In the genomic region with DNA sequence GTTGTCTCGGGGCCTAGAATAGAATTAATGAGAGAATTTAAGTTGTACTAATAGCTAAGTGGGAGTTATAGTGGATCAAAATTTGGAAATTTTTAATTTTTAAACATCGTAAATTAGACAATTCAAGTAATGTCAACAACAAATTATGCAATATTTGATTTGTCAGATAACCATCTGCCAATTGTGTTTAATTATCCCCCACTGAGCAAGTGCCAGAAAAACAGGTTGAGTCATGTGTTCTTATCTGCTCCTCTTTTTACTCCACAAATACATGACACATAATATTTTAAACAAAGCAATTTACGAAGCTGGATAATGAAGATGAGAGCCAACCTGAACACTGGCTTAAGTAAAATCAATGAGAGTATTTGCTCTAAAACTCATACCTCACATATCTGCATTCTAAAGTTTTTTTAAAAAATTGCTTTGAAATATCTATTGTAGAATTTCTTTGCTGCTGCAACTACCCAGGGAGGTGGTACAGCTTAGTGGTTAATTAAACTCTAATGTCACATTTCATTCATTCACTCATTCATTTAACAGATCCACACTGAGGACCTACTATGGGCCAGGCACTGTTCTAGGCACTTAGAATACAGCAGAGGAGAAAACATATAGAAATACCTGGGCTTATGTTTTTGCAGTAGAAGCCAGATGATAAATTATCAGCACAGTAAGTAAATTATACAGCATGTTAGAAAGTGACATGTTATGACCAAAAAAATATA, we compare ENCODE assay signal across 1 cellular context.
TF ChIP-seq lines count a peak whose summit lies in the region.

No MANE protein-coding gene starts in this region.

TF ChIP-seq in HEK293, 187 proteins besides CTCF, POLR2A, EP300 and RAD21 (continued from another document and continues in another):
- TF ChIP-seq, protein P1, sequence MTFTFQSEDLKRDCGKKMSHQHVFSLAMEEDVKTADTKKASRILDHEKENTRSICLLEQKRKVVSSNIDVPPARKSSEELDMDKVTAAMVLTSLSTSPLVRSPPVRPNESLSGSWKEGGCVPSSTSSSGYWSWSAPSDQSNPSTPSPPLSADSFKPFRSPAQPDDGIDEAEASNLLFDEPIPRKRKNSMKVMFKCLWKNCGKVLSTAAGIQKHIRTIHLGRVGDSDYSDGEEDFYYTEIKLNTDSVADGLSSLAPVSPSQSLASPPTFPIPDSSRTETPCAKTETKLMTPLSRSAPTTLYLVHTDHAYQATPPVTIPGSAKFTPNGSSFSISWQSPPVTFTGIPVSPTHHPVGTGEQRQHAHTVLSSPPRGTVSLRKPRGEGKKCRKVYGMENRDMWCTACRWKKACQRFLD (tag by site-specific recombination; IDR thresholded peaks at IDR 0.05): no peak
- no peak for TF ChIP-seq ZNF302 (tag by site-specific recombination; IDR thresholded peaks at IDR 0.05; ENCODE audit: low read depth)
- TF ChIP-seq GFI1B (tag by site-specific recombination; IDR thresholded peaks at IDR 0.05): peak; percentile 46; the same call in 1 of the 2 replicates
- TF ChIP-seq, protein P2, sequence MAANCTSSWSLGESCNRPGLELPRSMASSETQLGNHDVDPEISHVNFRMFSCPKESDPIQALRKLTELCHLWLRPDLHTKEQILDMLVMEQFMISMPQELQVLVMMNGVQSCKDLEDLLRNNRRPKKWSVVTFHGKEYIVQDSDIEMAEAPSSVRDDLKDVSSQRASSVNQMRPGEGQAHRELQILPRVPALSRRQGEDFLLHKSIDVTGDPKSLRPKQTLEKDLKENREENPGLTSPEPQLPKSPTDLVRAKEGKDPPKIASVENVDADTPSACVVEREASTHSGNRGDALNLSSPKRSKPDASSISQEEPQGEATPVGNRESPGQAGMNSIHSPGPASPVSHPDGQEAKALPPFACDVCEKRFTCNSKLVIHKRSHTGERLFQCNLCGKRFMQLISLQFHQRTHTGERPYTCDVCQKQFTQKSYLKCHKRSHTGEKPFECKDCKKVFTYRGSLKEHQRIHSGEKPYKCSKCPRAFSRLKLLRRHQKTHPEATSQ (tag by site-specific recombination; IDR thresholded peaks at IDR 0.05): no peak
- no peak for TF ChIP-seq ZNF112 (tag by site-specific recombination; IDR thresholded peaks at IDR 0.05)
- no peak for TF ChIP-seq ZNF623 (tag by site-specific recombination; IDR thresholded peaks at IDR 0.05)
- no peak for TF ChIP-seq ZBTB20 (tag by site-specific recombination; IDR thresholded peaks at IDR 0.05)
- no peak for TF ChIP-seq ZNF146 (tag by site-specific recombination; IDR thresholded peaks at IDR 0.05)
- TF ChIP-seq ZFP3 (tag by site-specific recombination; IDR thresholded peaks at IDR 0.05; ENCODE audit: low read depth): no peak
- TF ChIP-seq, protein P3, sequence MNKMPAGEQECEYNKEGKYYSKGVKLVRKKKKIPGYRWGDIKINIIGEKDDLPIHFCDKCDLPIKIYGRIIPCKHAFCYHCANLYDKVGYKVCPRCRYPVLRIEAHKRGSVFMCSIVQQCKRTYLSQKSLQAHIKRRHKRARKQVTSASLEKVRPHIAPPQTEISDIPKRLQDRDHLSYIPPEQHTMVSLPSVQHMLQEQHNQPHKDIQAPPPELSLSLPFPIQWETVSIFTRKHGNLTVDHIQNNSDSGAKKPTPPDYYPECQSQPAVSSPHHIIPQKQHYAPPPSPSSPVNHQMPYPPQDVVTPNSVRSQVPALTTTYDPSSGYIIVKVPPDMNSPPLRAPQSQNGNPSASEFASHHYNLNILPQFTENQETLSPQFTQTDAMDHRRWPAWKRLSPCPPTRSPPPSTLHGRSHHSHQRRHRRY (tag by site-specific recombination; IDR thresholded peaks at IDR 0.05): no peak
- no peak for TF ChIP-seq ZNF560 (tag by site-specific recombination; IDR thresholded peaks at IDR 0.05; ENCODE audit: borderline replicate concordance)
- no peak for TF ChIP-seq ZNF140 (tag by site-specific recombination; IDR thresholded peaks at IDR 0.05)
- TF ChIP-seq ZNF571 (tag by site-specific recombination; IDR thresholded peaks at IDR 0.05): no peak
- TF ChIP-seq ZNF660 (tag by site-specific recombination; IDR thresholded peaks at IDR 0.05): peak; percentile 46; the same call in 1 of the 2 replicates
- TF ChIP-seq ZNF670 (tag by site-specific recombination; IDR thresholded peaks at IDR 0.05; ENCODE audit: low read depth): no peak
- TF ChIP-seq ZSCAN16 (tag by site-specific recombination; IDR thresholded peaks at IDR 0.05): no peak
- no peak for TF ChIP-seq ZNF76 (tag by site-specific recombination; IDR thresholded peaks at IDR 0.05; ENCODE audit: borderline replicate concordance, low read depth)
- no peak for TF ChIP-seq ZNF248 (tag by site-specific recombination; IDR thresholded peaks at IDR 0.05)
- TF ChIP-seq, protein P4, sequence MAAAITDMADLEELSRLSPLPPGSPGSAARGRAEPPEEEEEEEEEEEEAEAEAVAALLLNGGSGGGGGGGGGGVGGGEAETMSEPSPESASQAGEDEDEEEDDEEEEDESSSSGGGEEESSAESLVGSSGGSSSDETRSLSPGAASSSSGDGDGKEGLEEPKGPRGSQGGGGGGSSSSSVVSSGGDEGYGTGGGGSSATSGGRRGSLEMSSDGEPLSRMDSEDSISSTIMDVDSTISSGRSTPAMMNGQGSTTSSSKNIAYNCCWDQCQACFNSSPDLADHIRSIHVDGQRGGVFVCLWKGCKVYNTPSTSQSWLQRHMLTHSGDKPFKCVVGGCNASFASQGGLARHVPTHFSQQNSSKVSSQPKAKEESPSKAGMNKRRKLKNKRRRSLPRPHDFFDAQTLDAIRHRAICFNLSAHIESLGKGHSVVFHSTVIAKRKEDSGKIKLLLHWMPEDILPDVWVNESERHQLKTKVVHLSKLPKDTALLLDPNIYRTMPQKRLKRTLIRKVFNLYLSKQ (tag by site-specific recombination; IDR thresholded peaks at IDR 0.05; ENCODE audit: borderline replicate concordance): no peak
- no peak for TF ChIP-seq ZNF777 (tag by site-specific recombination; IDR thresholded peaks at IDR 0.05; ENCODE audit: borderline replicate concordance)
- TF ChIP-seq SP3 (tag by site-specific recombination; IDR thresholded peaks at IDR 0.05): peak; percentile 53; the same call in 1 of the 2 replicates
- no peak for TF ChIP-seq ZNF501 (tag by site-specific recombination; IDR thresholded peaks at IDR 0.05)
- TF ChIP-seq, protein P5, sequence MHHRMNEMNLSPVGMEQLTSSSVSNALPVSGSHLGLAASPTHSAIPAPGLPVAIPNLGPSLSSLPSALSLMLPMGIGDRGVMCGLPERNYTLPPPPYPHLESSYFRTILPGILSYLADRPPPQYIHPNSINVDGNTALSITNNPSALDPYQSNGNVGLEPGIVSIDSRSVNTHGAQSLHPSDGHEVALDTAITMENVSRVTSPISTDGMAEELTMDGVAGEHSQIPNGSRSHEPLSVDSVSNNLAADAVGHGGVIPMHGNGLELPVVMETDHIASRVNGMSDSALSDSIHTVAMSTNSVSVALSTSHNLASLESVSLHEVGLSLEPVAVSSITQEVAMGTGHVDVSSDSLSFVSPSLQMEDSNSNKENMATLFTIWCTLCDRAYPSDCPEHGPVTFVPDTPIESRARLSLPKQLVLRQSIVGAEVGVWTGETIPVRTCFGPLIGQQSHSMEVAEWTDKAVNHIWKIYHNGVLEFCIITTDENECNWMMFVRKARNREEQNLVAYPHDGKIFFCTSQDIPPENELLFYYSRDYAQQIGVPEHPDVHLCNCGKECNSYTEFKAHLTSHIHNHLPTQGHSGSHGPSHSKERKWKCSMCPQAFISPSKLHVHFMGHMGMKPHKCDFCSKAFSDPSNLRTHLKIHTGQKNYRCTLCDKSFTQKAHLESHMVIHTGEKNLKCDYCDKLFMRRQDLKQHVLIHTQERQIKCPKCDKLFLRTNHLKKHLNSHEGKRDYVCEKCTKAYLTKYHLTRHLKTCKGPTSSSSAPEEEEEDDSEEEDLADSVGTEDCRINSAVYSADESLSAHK (tag by site-specific recombination; IDR thresholded peaks at IDR 0.05): no peak
- no peak for TF ChIP-seq ZNF184 (tag by site-specific recombination; IDR thresholded peaks at IDR 0.05)
- TF ChIP-seq, protein P6, sequence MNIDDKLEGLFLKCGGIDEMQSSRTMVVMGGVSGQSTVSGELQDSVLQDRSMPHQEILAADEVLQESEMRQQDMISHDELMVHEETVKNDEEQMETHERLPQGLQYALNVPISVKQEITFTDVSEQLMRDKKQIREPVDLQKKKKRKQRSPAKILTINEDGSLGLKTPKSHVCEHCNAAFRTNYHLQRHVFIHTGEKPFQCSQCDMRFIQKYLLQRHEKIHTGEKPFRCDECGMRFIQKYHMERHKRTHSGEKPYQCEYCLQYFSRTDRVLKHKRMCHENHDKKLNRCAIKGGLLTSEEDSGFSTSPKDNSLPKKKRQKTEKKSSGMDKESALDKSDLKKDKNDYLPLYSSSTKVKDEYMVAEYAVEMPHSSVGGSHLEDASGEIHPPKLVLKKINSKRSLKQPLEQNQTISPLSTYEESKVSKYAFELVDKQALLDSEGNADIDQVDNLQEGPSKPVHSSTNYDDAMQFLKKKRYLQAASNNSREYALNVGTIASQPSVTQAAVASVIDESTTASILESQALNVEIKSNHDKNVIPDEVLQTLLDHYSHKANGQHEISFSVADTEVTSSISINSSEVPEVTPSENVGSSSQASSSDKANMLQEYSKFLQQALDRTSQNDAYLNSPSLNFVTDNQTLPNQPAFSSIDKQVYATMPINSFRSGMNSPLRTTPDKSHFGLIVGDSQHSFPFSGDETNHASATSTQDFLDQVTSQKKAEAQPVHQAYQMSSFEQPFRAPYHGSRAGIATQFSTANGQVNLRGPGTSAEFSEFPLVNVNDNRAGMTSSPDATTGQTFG (tag by site-specific recombination; IDR thresholded peaks at IDR 0.05; ENCODE audit: borderline replicate concordance): 0 out of 2 replicates have a peak, but pooled peaks have one; percentile 77
- TF ChIP-seq, protein P7, sequence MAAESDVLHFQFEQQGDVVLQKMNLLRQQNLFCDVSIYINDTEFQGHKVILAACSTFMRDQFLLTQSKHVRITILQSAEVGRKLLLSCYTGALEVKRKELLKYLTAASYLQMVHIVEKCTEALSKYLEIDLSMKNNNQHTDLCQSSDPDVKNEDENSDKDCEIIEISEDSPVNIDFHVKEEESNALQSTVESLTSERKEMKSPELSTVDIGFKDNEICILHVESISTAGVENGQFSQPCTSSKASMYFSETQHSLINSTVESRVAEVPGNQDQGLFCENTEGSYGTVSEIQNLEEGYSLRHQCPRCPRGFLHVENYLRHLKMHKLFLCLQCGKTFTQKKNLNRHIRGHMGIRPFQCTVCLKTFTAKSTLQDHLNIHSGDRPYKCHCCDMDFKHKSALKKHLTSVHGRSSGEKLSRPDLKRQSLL (tag by site-specific recombination; IDR thresholded peaks at IDR 0.05): no peak
- TF ChIP-seq, protein P8, sequence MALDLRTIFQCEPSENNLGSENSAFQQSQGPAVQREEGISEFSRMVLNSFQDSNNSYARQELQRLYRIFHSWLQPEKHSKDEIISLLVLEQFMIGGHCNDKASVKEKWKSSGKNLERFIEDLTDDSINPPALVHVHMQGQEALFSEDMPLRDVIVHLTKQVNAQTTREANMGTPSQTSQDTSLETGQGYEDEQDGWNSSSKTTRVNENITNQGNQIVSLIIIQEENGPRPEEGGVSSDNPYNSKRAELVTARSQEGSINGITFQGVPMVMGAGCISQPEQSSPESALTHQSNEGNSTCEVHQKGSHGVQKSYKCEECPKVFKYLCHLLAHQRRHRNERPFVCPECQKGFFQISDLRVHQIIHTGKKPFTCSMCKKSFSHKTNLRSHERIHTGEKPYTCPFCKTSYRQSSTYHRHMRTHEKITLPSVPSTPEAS (tag by site-specific recombination; IDR thresholded peaks at IDR 0.05): no peak
- no peak for TF ChIP-seq ZNF830 (tag by site-specific recombination; IDR thresholded peaks at IDR 0.05; ENCODE audit: low read depth)
- TF ChIP-seq, protein P9, sequence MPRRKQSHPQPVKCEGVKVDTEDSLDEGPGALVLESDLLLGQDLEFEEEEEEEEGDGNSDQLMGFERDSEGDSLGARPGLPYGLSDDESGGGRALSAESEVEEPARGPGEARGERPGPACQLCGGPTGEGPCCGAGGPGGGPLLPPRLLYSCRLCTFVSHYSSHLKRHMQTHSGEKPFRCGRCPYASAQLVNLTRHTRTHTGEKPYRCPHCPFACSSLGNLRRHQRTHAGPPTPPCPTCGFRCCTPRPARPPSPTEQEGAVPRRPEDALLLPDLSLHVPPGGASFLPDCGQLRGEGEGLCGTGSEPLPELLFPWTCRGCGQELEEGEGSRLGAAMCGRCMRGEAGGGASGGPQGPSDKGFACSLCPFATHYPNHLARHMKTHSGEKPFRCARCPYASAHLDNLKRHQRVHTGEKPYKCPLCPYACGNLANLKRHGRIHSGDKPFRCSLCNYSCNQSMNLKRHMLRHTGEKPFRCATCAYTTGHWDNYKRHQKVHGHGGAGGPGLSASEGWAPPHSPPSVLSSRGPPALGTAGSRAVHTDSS (tag by site-specific recombination; IDR thresholded peaks at IDR 0.05): 0 out of 2 replicates have a peak, but pooled peaks have one; percentile 26
- TF ChIP-seq, protein P10, sequence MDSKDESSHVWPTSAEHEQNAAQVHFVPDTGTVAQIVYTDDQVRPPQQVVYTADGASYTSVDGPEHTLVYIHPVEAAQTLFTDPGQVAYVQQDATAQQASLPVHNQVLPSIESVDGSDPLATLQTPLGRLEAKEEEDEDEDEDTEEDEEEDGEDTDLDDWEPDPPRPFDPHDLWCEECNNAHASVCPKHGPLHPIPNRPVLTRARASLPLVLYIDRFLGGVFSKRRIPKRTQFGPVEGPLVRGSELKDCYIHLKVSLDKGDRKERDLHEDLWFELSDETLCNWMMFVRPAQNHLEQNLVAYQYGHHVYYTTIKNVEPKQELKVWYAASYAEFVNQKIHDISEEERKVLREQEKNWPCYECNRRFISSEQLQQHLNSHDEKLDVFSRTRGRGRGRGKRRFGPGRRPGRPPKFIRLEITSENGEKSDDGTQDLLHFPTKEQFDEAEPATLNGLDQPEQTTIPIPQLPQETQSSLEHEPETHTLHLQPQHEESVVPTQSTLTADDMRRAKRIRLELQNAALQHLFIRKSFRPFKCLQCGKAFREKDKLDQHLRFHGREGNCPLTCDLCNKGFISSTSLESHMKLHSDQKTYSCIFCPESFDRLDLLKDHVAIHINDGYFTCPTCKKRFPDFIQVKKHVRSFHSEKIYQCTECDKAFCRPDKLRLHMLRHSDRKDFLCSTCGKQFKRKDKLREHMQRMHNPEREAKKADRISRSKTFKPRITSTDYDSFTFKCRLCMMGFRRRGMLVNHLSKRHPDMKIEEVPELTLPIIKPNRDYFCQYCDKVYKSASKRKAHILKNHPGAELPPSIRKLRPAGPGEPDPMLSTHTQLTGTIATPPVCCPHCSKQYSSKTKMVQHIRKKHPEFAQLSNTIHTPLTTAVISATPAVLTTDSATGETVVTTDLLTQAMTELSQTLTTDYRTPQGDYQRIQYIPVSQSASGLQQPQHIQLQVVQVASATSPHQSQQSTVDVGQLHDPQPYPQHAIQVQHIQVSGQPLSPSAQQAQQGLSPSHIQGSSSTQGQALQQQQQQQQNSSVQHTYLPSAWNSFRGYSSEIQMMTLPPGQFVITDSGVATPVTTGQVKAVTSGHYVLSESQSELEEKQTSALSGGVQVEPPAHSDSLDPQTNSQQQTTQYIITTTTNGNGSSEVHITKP (tag by site-specific recombination; IDR thresholded peaks at IDR 0.05): no peak
- TF ChIP-seq ZNF132 (tag by site-specific recombination; IDR thresholded peaks at IDR 0.05; ENCODE audit: borderline replicate concordance): no peak
- TF ChIP-seq ZNF600 (tag by site-specific recombination; IDR thresholded peaks at IDR 0.05): no peak
- TF ChIP-seq HOXC10 (CRISPR knock-in tag; IDR thresholded peaks at IDR 0.05): no peak
- TF ChIP-seq, protein P11, sequence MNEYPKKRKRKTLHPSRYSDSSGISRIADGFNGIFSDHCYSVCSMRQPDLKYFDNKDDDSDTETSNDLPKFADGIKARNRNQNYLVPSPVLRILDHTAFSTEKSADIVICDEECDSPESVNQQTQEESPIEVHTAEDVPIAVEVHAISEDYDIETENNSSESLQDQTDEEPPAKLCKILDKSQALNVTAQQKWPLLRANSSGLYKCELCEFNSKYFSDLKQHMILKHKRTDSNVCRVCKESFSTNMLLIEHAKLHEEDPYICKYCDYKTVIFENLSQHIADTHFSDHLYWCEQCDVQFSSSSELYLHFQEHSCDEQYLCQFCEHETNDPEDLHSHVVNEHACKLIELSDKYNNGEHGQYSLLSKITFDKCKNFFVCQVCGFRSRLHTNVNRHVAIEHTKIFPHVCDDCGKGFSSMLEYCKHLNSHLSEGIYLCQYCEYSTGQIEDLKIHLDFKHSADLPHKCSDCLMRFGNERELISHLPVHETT (tag by site-specific recombination; IDR thresholded peaks at IDR 0.05): peak; percentile 82
